ENCODE assay signal across 6 cellular contexts in the genomic region with DNA sequence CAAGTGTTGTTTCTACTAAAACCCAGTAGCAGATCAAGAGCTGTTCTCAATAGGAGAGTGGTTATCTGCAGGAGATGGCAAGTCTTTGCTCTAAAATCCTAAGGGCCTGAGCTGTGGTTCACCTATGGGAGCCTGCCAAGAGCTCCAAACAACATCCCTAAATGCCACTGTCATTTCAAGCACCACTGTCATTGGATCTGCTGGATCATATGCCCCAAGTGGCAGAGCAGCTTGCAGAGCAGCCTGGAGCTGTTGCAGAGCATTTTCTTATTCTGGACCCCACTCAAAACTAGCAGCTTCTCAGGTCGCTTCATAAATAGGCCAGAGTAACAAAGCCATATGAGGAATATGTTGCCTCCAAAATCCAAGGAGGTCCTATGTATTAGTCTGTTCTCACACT.
"Had no signal": no experiment of that assay in that cellular context is flagged by ENCODE, and none has a peak within 500 bp of the region (broad histone marks: within the 10 kb centered on the region; RNA-seq: fewer than 3 reads in every experiment).

No MANE protein-coding gene starts in this region.

- H2AFZ ChIP-seq: GM23338 had no signal

- H3K4me2 ChIP-seq: GM23338 had no signal

- H3K4me3 ChIP-seq: GM23338 had no signal

- DNase-seq: H9, HCEC 1CT, KBM-7 had no signal

- H3K27ac ChIP-seq: HL-60 had no signal

- ATAC-seq: GM23338, HepG2 had no signal
